Comparison of ENCODE assay signal across 2 cellular contexts in genomic region chr2:73257021-73257420, GRCh38.
TF ChIP-seq lines count a peak whose summit lies in the region.

No MANE protein-coding gene starts in this region.

TF ChIP-seq in HepG2, 621 proteins besides CTCF, POLR2A, EP300 and RAD21:
- TF ChIP-seq NCOA2 (CRISPR knock-in tag; IDR thresholded peaks at IDR 0.05) (no peak), ZNF205 (CRISPR knock-in tag; IDR thresholded peaks at IDR 0.05) (no peak), SMAD3 (CRISPR knock-in tag; IDR thresholded peaks at IDR 0.05) (no peak), HNF4A (CRISPR knock-in tag; IDR thresholded peaks at IDR 0.05) (no peak), MYC (CRISPR knock-in tag; IDR thresholded peaks at IDR 0.05; ENCODE audit: borderline replicate concordance) (no peak), CEBPZ (IDR thresholded peaks at IDR 0.05; ENCODE audit: low read length) (no peak), ZNF101 (CRISPR knock-in tag; IDR thresholded peaks at IDR 0.05; ENCODE audit: borderline replicate concordance, low read depth) (no peak), ZFP41 (CRISPR knock-in tag; IDR thresholded peaks at IDR 0.05; ENCODE audit: borderline replicate concordance) (no peak), ZNF232 (CRISPR knock-in tag; IDR thresholded peaks at IDR 0.05; ENCODE audit: borderline replicate concordance) (no peak), ZKSCAN1 (IDR thresholded peaks at IDR 0.05; ENCODE audit: low read length) (no peak), IRF1 (CRISPR knock-in tag; IDR thresholded peaks at IDR 0.05; ENCODE audit: low read depth) (no peak), AKNA (CRISPR knock-in tag; IDR thresholded peaks at IDR 0.05; ENCODE audit: borderline replicate concordance) (no peak)
TF ChIP-seq in HepG2: peak in this region for 0.

TF ChIP-seq in SK-N-SH, 30 proteins besides CTCF, POLR2A, EP300 and RAD21:
- TF ChIP-seq USF1 (IDR thresholded peaks at IDR 0.05; ENCODE audit: borderline replicate concordance, low read depth) (no peak), MXI1 (IDR thresholded peaks at IDR 0.05; ENCODE audit: low read depth, low read length) (no peak), FOSL2 (IDR thresholded peaks at IDR 0.05; ENCODE audit: borderline replicate concordance, low read depth) (no peak), MEF2A (IDR thresholded peaks at IDR 0.05; ENCODE audit: borderline replicate concordance, low read depth) (no peak), RXRA (IDR thresholded peaks at IDR 0.05; ENCODE audit: borderline replicate concordance, low read depth) (no peak), ELF1 (IDR thresholded peaks at IDR 0.05) (no peak), RFX5 (IDR thresholded peaks at IDR 0.05; ENCODE audit: low read length) (no peak), IRF3 (IDR thresholded peaks at IDR 0.05; ENCODE audit: low read depth, low read length) (no peak)
